ENCODE assay signal across 18 cellular contexts in the genomic region with DNA sequence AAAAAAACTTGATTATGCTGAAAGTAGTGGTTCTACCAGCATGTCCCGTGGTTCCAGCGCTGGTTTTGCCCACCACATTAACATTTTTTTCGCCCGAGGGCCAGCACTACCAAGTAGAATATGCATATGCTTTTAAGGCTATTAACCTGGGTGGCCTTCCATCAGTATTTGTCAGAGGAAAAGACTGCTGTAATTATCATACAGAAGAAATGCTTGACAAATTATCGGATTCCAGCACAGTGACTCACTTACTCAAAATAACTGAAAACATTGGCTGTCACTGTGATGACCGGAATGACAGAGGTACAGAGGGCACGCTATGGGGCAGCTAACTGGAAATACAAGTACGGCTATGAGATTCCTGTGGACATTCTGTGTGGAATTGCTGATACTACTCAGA. TPM values are rescaled to one million over a fixed set of nuclear protein-coding genes. Genes with fewer than 3 reads are reported as not detected.
DNase-seq lines count a peak whose midpoint lies in the region; TF ChIP-seq lines count a peak whose summit lies in the region.
"Had no signal": no experiment of that assay in that cellular context is flagged by ENCODE, and none has a peak within 500 bp of the region (broad histone marks: within the 10 kb centered on the region; RNA-seq: fewer than 3 reads in every experiment).

No MANE protein-coding gene starts in this region.

- H3K27ac Mint-ChIP-seq in HFFc6, result no peak overlapping the region
- H3K27ac Mint-ChIP-seq in chondrocyte (ENCODE audit: unreplicated experiment), result no peak overlapping the region
- H3K27ac Mint-ChIP-seq: effector memory CD8-positive, alpha-beta T cell had no signal

- H3K9me3 Mint-ChIP-seq in HFFc6 (no peaks in the 10 kb centered on the region), chondrocyte (ENCODE audit: low read depth) (no peaks in the 10 kb centered on the region)
- H3K9me3 Mint-ChIP-seq: effector memory CD8-positive, alpha-beta T cell; neural crest cell had no signal

- DNase-seq in HFFc6 (peak; percentile 9), T1000 (lab: John Stamatoyannopoulos, UW) (peak; percentile 5), hepatic stellate cell (ENCODE audit: low spot score) (peak; percentile 49), COLO668 (lab: John Stamatoyannopoulos, UW; ENCODE audit: unreplicated experiment) (no peak), chondrocyte (ENCODE audit: low spot score) (no peak), G401 (ENCODE audit: low spot score) (no peak), Kasumi-1 (lab: John Stamatoyannopoulos, UW) (no peak)
- DNase-seq: activated CD4-positive, alpha-beta T cell treated with anti-CD3 and anti-CD28 coated beads, Interleukin-2, amount 50 U/mL, for 1 hour; activated naive CD4-positive, alpha-beta T cell treated with anti-CD3 and anti-CD28 coated beads, Interleukin-2, amount 50 U/mL, for 16 hours; activated T-cell treated with anti-CD3 and anti-CD28 coated beads for 4 hours; DMS79; effector memory CD8-positive, alpha-beta T cell; NCI-H146; NCI-H226; retina had no signal

- H3K27me3 Mint-ChIP-seq in HFFc6 (ENCODE audit: insufficient read depth), result peaks cover 5% of the 10 kb centered on the region
- H3K27me3 Mint-ChIP-seq in chondrocyte (ENCODE audit: low read depth), result peaks cover 5% of the 10 kb centered on the region
- H3K27me3 Mint-ChIP-seq: effector memory CD8-positive, alpha-beta T cell had no signal

- no peak overlapping the region for H3K4me3 Mint-ChIP-seq in HFFc6
- no peak overlapping the region for H3K4me3 Mint-ChIP-seq in chondrocyte (ENCODE audit: unreplicated experiment)
- H3K4me3 Mint-ChIP-seq: effector memory CD8-positive, alpha-beta T cell; neural crest cell had no signal

- H3K4me1 Mint-ChIP-seq in HFFc6 (ENCODE audit: low read depth) (peaks cover 18% of the 10 kb centered on the region), chondrocyte (ENCODE audit: low read depth) (peaks cover 7% of the 10 kb centered on the region)
- H3K4me1 Mint-ChIP-seq: neural crest cell had no signal

- peaks cover 6% of the 10 kb centered on the region for H3K36me3 Mint-ChIP-seq in HFFc6 (ENCODE audit: low read depth)
- peaks cover 2% of the 10 kb centered on the region for H3K36me3 Mint-ChIP-seq in chondrocyte (ENCODE audit: low read depth)

- no peak for TF ChIP-seq CTCF in HFFc6 (IDR thresholded peaks at IDR 0.05)
- no peak for TF ChIP-seq CTCF in chondrocyte (IDR thresholded peaks at IDR 0.05)

- in situ Hi-C loops in G401 (cut with HindIII; ENCODE audit: low sequenced_read_pairs), result no loop called here

RNA-seq across cellular contexts. Expression of a gene that starts 34.6 kb away (rescaled TPM):
- total RNA-seq in HFFc6 (2021; fragmentation: NEBNext Ultra II Directional; extraction: Animal tissue kit (Norgen Biotek cat#: 25700)), result 10 to 100 TPM; 22.2 to 36.9 (median 30.3) TPM
- total RNA-seq in chondrocyte, result 9.6 to 17.2 TPM (median 9.9 TPM) in 3 replicates
- total RNA-seq in G401 (2014; rRNA removed; shearing (Covaris generic)), result 55.0 and 79.7 TPM in 2 replicates

RNA-seq across cellular contexts. Expression of a gene that starts 41.1 kb away (rescaled TPM):
- not detected for total RNA-seq in HFFc6 (2021; fragmentation: NEBNext Ultra II Directional; extraction: Animal tissue kit (Norgen Biotek cat#: 25700))
- not detected in 3 replicates for total RNA-seq in chondrocyte
- not detected in 2 replicates for total RNA-seq in G401 (2014; rRNA removed; shearing (Covaris generic))
- total RNA-seq: bronchial epithelial cell, fibroblast of villous mesenchyme, neural crest cell had no signal

Comparison
In these comparisons a context has a peak if more than half of its experiments do, and no peak if none do; other contexts are left out.
1. DNase-seq: peak in HFFc6 (single experiment), T1000 (single experiment) and hepatic stellate cell (single experiment); none in COLO668 (single experiment), chondrocyte (single experiment), G401 (single experiment) and Kasumi-1 (0 of 2).